ENCODE assay signal across 13 cellular contexts in the genomic region with DNA sequence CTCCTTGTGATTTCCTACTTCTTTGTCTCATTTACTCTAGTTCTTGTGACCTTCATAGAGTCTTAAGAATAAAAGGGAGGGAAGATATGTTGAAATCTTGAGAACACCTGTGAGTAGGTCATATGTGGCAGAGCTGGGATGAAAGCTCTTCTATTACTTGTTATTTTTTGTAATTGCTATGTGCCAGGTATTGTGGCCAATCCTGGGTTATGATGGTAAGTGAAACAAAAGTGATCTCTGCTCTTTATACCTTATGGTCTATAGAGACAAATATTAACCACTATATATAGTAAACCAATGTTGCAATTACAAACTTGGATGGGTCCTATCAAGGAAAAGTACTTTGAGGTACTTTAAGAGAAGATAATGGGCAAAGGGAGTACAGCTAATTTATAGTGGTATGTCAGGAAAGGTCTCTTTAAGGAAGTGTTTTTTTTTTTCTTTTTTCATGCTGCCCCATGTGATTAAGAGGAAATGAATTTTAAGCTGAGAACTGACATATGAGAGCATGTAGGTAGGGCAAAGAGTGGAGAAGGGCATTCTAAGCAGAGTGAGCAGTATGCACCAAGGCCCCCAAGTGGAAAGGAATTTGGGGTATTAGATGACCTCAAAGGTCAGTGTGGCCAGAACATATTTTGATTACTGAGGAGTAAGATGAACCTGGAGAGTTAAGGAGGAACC. TPM values are rescaled to one million over a fixed set of nuclear protein-coding genes. Genes with fewer than 3 reads are reported as not detected.
DNase-seq lines count a peak whose midpoint lies in the region; ATAC-seq, FAIRE-seq and TF ChIP-seq lines count a peak whose summit lies in the region.
"Had no signal": no experiment of that assay in that cellular context is flagged by ENCODE, and none has a peak within 500 bp of the region (broad histone marks: within the 10 kb centered on the region; RNA-seq: fewer than 3 reads in every experiment).

No MANE protein-coding gene starts in this region.

- no peaks in the 10 kb centered on the region for H3K4me1 ChIP-seq in colonic mucosa

- FAIRE-seq in GM18507 (lab: Jason Lieb, UNC), result peak; percentile 47

- no peaks in the 10 kb centered on the region for H3K9me3 Mint-ChIP-seq in nephron progenitor cell
- H3K9me3 Mint-ChIP-seq: activated T-helper 1 cell treated with anti-CD3 and anti-CD28 coated beads, Interleukin-12 subunit alpha, Interleukin-12 subunit beta, Interleukin-2, Interleukin-4 antibody, amounts not matched to agents 30 ng/mL and 10 ng/mL and 1 ng/mL, durations not matched to agents 14 hours and 24 hours and 36 hours; dendritic cell treated with granulocyte-macrophage colony-stimulating factor and Interleukin-4, amounts not matched to agents 40 ng/mL and 50 ng/mL, for 4 days; neural crest cell had no signal

- H3K4me1 Mint-ChIP-seq in nephron progenitor cell, result peaks cover 11% of the 10 kb centered on the region

- no peaks in the 10 kb centered on the region for H3K27me3 ChIP-seq in colonic mucosa
- H3K27me3 ChIP-seq: hepatocyte had no signal

- TF ChIP-seq CTCF in colonic mucosa (IDR thresholded peaks at IDR 0.05) (no peak), nephron progenitor cell (IDR thresholded peaks at IDR 0.05) (no peak)

- H3K9ac ChIP-seq in colonic mucosa (ENCODE audit: low read depth in 2 of 2, low read length in 2 of 2), result peak overlapping the region in 1 of 2 donors; percentile 4

- DNase-seq in CD1c-positive myeloid dendritic cell (ENCODE audit: extremely low spot score), result peak; percentile 51
- no peak for DNase-seq in GM18507 (ENCODE audit: extremely low spot score, insufficient read length, low read depth)
- DNase-seq in MV-4-11 (lab: John Stamatoyannopoulos, UW), result peak; percentile 51
- DNase-seq in colonic mucosa, result no peak
- DNase-seq in substantia nigra (lab: John Stamatoyannopoulos, UW), result no peak
- DNase-seq in nephron progenitor cell, result no peak
- DNase-seq: NCI-H446 had no signal

- H3K9me3 ChIP-seq in colonic mucosa, result no peaks in the 10 kb centered on the region

- H3K36me3 ChIP-seq in colonic mucosa, result no peaks in the 10 kb centered on the region

- ATAC-seq in GM19035 (IDR thresholded peaks at IDR 0.05; ENCODE audit: unreplicated experiment), result no peak
- no peak for ATAC-seq in GM21381 (IDR thresholded peaks at IDR 0.05; ENCODE audit: unreplicated experiment)

- H3K4me3 Mint-ChIP-seq in nephron progenitor cell, result no peak overlapping the region
- H3K4me3 Mint-ChIP-seq: activated T-helper 1 cell treated with anti-CD3 and anti-CD28 coated beads, Interleukin-12 subunit alpha, Interleukin-12 subunit beta, Interleukin-2, Interleukin-4 antibody, amounts not matched to agents 30 ng/mL and 10 ng/mL and 1 ng/mL, durations not matched to agents 14 hours and 24 hours and 36 hours; dendritic cell treated with granulocyte-macrophage colony-stimulating factor and Interleukin-4, amounts not matched to agents 40 ng/mL and 50 ng/mL, for 4 days; neural crest cell had no signal

- no peak overlapping the region for H3K4me3 ChIP-seq in colonic mucosa
- H3K4me3 ChIP-seq: hepatocyte had no signal

- H3K27ac Mint-ChIP-seq in nephron progenitor cell, result no peak overlapping the region
- H3K27ac Mint-ChIP-seq: activated T-helper 1 cell treated with anti-CD3 and anti-CD28 coated beads, Interleukin-12 subunit alpha, Interleukin-12 subunit beta, Interleukin-2, Interleukin-4 antibody, amounts not matched to agents 30 ng/mL and 10 ng/mL and 1 ng/mL, durations not matched to agents 14 hours and 24 hours and 36 hours; dendritic cell treated with granulocyte-macrophage colony-stimulating factor and Interleukin-4, amounts not matched to agents 40 ng/mL and 50 ng/mL, for 4 days had no signal

- intact Hi-C loops in colonic mucosa (cut with DNase I), result no loop called here

- H3K27me3 Mint-ChIP-seq in nephron progenitor cell (ENCODE audit: low read depth, poor library complexity), result no peaks in the 10 kb centered on the region
- H3K27me3 Mint-ChIP-seq: dendritic cell treated with granulocyte-macrophage colony-stimulating factor and Interleukin-4, amounts not matched to agents 40 ng/mL and 50 ng/mL, for 4 days had no signal

- H3K27ac ChIP-seq in colonic mucosa (peak overlapping the region; percentile 37), substantia nigra (ENCODE audit: low read depth, low read length, poor library complexity, severe bottlenecking) (no peak overlapping the region)
- H3K27ac ChIP-seq: hepatocyte had no signal

- peaks cover 13% of the 10 kb centered on the region for H3K36me3 Mint-ChIP-seq in nephron progenitor cell (ENCODE audit: low read depth)

RNA-seq across cellular contexts. Expression of gene POU2F1, which starts 43.2 kb away (rescaled TPM):
- total RNA-seq in colonic mucosa, result 10 to 100 TPM; 16.4 to 24.4 TPM

Comparison
In these comparisons a context has a peak if more than half of its experiments do, and no peak if none do; other contexts are left out.
1. DNase-seq: peak in CD1c-positive myeloid dendritic cell (single experiment) and MV-4-11 (single experiment); none in GM18507 (single experiment), colonic mucosa (single experiment), substantia nigra (0 of 49) and nephron progenitor cell (single experiment).